32 cellular contexts compared by ENCODE assay signal in the genomic region with DNA sequence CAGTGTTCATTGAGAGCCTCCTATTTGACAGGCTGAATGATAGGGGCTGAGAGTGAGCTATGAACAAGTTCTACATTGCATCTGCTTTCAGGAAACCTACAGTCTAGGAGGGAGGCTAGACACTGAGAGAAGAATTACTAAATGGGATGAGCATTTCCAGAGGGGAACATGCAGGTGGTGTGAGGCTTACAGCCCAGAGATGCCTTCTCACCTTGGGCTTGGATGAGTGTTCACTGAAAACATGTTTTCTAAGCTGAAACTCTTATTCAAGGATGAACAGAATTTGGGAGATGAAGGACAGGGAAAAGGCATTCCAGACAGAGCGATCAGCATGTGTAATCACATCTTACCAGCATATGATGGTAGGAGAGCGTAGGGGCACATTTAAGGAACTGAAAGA.
"Had no signal": no experiment of that assay in that cellular context is flagged by ENCODE, and none has a peak within 500 bp of the region (broad histone marks: within the 10 kb centered on the region; RNA-seq: fewer than 3 reads in every experiment).

No MANE protein-coding gene starts in this region.

- H3K27me3 ChIP-seq: adrenal gland, body of pancreas, esophagus muscularis mucosa, gastrocnemius medialis had no signal

- H3K4me3 Mint-ChIP-seq: activated CD4-positive, alpha-beta memory T cell treated with anti-CD3 and anti-CD28 coated beads for 36 hours; activated CD4-positive, alpha-beta T cell treated with anti-CD3 and anti-CD28 coated beads for 36 hours; activated CD4-positive, alpha-beta T cell treated with anti-CD3 and anti-CD28 coated beads, Interleukin-2, amount 10 ng/mL, durations not matched to agents 24 days and 14 days; activated CD8-positive, alpha-beta memory T cell treated with anti-CD3 and anti-CD28 coated beads, Interleukin-2, amount 10 ng/mL, durations not matched to agents 7 days and 5 days; activated CD8-positive, alpha-beta T cell treated with anti-CD3 and anti-CD28 coated beads, Interleukin-2, amount 10 ng/mL, durations not matched to agents 7 days and 5 days; activated naive CD4-positive, alpha-beta T cell treated with anti-CD3 and anti-CD28 coated beads for 36 hours; activated naive CD4-positive, alpha-beta T cell treated with anti-CD3 and anti-CD28 coated beads, Interleukin-2, amount 50 U/mL, for 24 hours; activated naive CD8-positive, alpha-beta T cell treated with anti-CD3 and anti-CD28 coated beads for 36 hours; activated naive CD8-positive, alpha-beta T cell treated with anti-CD3 and anti-CD28 coated beads, Interleukin-2, amount 50 U/mL, for 24 hours; activated T-helper 1 cell treated with anti-CD3 and anti-CD28 coated beads, Interleukin-12 subunit alpha, Interleukin-12 subunit beta, Interleukin-2, Interleukin-4 antibody, amounts not matched to agents 30 ng/mL and 10 ng/mL and 1 ng/mL, durations not matched to agents 14 hours and 24 hours and 36 hours; effector memory CD8-positive, alpha-beta T cell had no signal

- H3K27ac ChIP-seq: body of pancreas, esophagus muscularis mucosa, foreskin keratinocyte, gastrocnemius medialis, heart right ventricle had no signal

- H3K4me1 Mint-ChIP-seq: activated CD4-positive, alpha-beta T cell treated with anti-CD3 and anti-CD28 coated beads for 36 hours; activated CD4-positive, alpha-beta T cell treated with anti-CD3 and anti-CD28 coated beads, Interleukin-2, amount 10 ng/mL, durations not matched to agents 24 days and 14 days; activated CD8-positive, alpha-beta memory T cell treated with anti-CD3 and anti-CD28 coated beads, Interleukin-2, amount 10 ng/mL, durations not matched to agents 7 days and 5 days; activated naive CD4-positive, alpha-beta T cell treated with anti-CD3 and anti-CD28 coated beads, Interleukin-2, amount 50 U/mL, for 24 hours; activated naive CD8-positive, alpha-beta T cell treated with anti-CD3 and anti-CD28 coated beads for 36 hours; activated naive CD8-positive, alpha-beta T cell treated with anti-CD3 and anti-CD28 coated beads, Interleukin-2, amount 50 U/mL, for 24 hours had no signal

- H3K9me3 ChIP-seq: adrenal gland, body of pancreas, esophagus muscularis mucosa, gastrocnemius medialis had no signal

- H3K36me3 ChIP-seq: adrenal gland, esophagus muscularis mucosa, gastrocnemius medialis, heart right ventricle had no signal

- DNase-seq: activated CD4-positive, alpha-beta memory T cell treated with anti-CD3 and anti-CD28 coated beads for 36 hours; activated CD4-positive, alpha-beta T cell treated with anti-CD3 and anti-CD28 coated beads for 36 hours; activated CD4-positive, alpha-beta T cell treated with anti-CD3 and anti-CD28 coated beads, Interleukin-2, amount 10 ng/mL, durations not matched to agents 24 days and 14 days; activated CD4-positive, CD25-positive, alpha-beta regulatory T cell; activated CD4-positive, CD25-positive, alpha-beta regulatory T cell treated with anti-CD3 and anti-CD28 coated beads, Interleukin-2, amount 50 U/mL, for 72 hours; activated CD8-positive, alpha-beta memory T cell treated with anti-CD3 and anti-CD28 coated beads, Interleukin-2, amount 10 ng/mL, durations not matched to agents 7 days and 5 days; activated CD8-positive, alpha-beta memory T cell treated with anti-CD3 and anti-CD28 coated beads, Interleukin-2, amount 50 U/mL, for 4 hours; activated CD8-positive, alpha-beta T cell treated with anti-CD3 and anti-CD28 coated beads, Interleukin-2, amount 10 ng/mL, durations not matched to agents 7 days and 5 days; activated effector memory CD4-positive, alpha-beta T cell treated with anti-CD3 and anti-CD28 coated beads, Interleukin-2, amount 50 U/mL, for 16 hours; activated naive CD4-positive, alpha-beta T cell treated with anti-CD3 and anti-CD28 coated beads for 36 hours; activated naive CD8-positive, alpha-beta T cell treated with anti-CD3 and anti-CD28 coated beads for 36 hours; activated naive CD8-positive, alpha-beta T cell treated with anti-CD3 and anti-CD28 coated beads, Interleukin-2, amount 50 U/mL, for 24 hours; activated T-cell treated with anti-CD3 and anti-CD28 coated beads, Interleukin-2, amount 50 U/mL, for 1 hour; activated T-cell treated with anti-CD3 and anti-CD28 coated beads, Interleukin-2, amount 50 U/mL, for 48 hours; adrenal gland; amygdala; aorta; body of pancreas; caudate nucleus; cortex of kidney; dermis blood vessel endothelial cell; effector CD4-positive, alpha-beta T cell; effector memory CD8-positive, alpha-beta T cell; erythroblast; foreskin keratinocyte; gastrocnemius medialis; heart right ventricle; T-helper 2 cell had no signal

- H3K4me3 ChIP-seq: adrenal gland, body of pancreas, esophagus muscularis mucosa, gastrocnemius medialis, heart right ventricle had no signal

- H3K9me3 Mint-ChIP-seq: activated CD4-positive, alpha-beta T cell treated with anti-CD3 and anti-CD28 coated beads, Interleukin-2, amount 10 ng/mL, durations not matched to agents 24 days and 14 days; activated naive CD4-positive, alpha-beta T cell treated with anti-CD3 and anti-CD28 coated beads, Interleukin-2, amount 50 U/mL, for 24 hours; activated T-helper 1 cell treated with anti-CD3 and anti-CD28 coated beads, Interleukin-12 subunit alpha, Interleukin-12 subunit beta, Interleukin-2, Interleukin-4 antibody, amounts not matched to agents 30 ng/mL and 10 ng/mL and 1 ng/mL, durations not matched to agents 14 hours and 24 hours and 36 hours; activated T-helper 2 cell treated with anti-CD3 and anti-CD28 coated beads, Interferon-gamma antibody, Interleukin-2, Interleukin-4, amounts not matched to agents 10 μg/mL and 5 μg/mL and 100 μg/mL, durations not matched to agents 14 hours and 24 hours and 36 hours; effector memory CD8-positive, alpha-beta T cell had no signal

- H3K4me1 ChIP-seq: adrenal gland, body of pancreas, foreskin keratinocyte, gastrocnemius medialis, heart right ventricle had no signal

- H3K27ac Mint-ChIP-seq: activated CD4-positive, alpha-beta memory T cell treated with anti-CD3 and anti-CD28 coated beads for 36 hours; activated CD4-positive, alpha-beta T cell treated with anti-CD3 and anti-CD28 coated beads for 36 hours; activated CD4-positive, alpha-beta T cell treated with anti-CD3 and anti-CD28 coated beads, Interleukin-2, amount 10 ng/mL, durations not matched to agents 24 days and 14 days; activated CD8-positive, alpha-beta memory T cell treated with anti-CD3 and anti-CD28 coated beads, Interleukin-2, amount 10 ng/mL, durations not matched to agents 7 days and 5 days; activated CD8-positive, alpha-beta T cell treated with anti-CD3 and anti-CD28 coated beads, Interleukin-2, amount 10 ng/mL, durations not matched to agents 7 days and 5 days; activated naive CD4-positive, alpha-beta T cell treated with anti-CD3 and anti-CD28 coated beads for 36 hours; activated naive CD4-positive, alpha-beta T cell treated with anti-CD3 and anti-CD28 coated beads, Interleukin-2, amount 50 U/mL, for 24 hours; activated naive CD8-positive, alpha-beta T cell treated with anti-CD3 and anti-CD28 coated beads for 36 hours; activated naive CD8-positive, alpha-beta T cell treated with anti-CD3 and anti-CD28 coated beads, Interleukin-2, amount 50 U/mL, for 24 hours; activated T-helper 1 cell treated with anti-CD3 and anti-CD28 coated beads, Interleukin-12 subunit alpha, Interleukin-12 subunit beta, Interleukin-2, Interleukin-4 antibody, amounts not matched to agents 30 ng/mL and 10 ng/mL and 1 ng/mL, durations not matched to agents 14 hours and 24 hours and 36 hours; activated T-helper 2 cell treated with anti-CD3 and anti-CD28 coated beads, Interferon-gamma antibody, Interleukin-2, Interleukin-4, amounts not matched to agents 10 μg/mL and 5 μg/mL and 100 μg/mL, durations not matched to agents 14 hours and 24 hours and 36 hours; effector memory CD8-positive, alpha-beta T cell had no signal

- ATAC-seq: activated CD4-positive, alpha-beta T cell treated with anti-CD3 and anti-CD28 coated beads for 36 hours; activated CD8-positive, alpha-beta memory T cell treated with anti-CD3 and anti-CD28 coated beads, Interleukin-2, amount 10 ng/mL, durations not matched to agents 7 days and 5 days; activated CD8-positive, alpha-beta T cell treated with anti-CD3 and anti-CD28 coated beads, Interleukin-2, amount 10 ng/mL, durations not matched to agents 7 days and 5 days; activated naive CD8-positive, alpha-beta T cell treated with anti-CD3 and anti-CD28 coated beads, Interleukin-2, amount 50 U/mL, for 24 hours; body of pancreas; effector memory CD8-positive, alpha-beta T cell; foreskin keratinocyte; gastrocnemius medialis; heart right ventricle had no signal

- H3K36me3 Mint-ChIP-seq: activated CD4-positive, alpha-beta memory T cell treated with anti-CD3 and anti-CD28 coated beads for 36 hours; activated CD8-positive, alpha-beta memory T cell treated with anti-CD3 and anti-CD28 coated beads, Interleukin-2, amount 10 ng/mL, durations not matched to agents 7 days and 5 days; activated naive CD4-positive, alpha-beta T cell treated with anti-CD3 and anti-CD28 coated beads, Interleukin-2, amount 50 U/mL, for 24 hours; activated naive CD8-positive, alpha-beta T cell treated with anti-CD3 and anti-CD28 coated beads for 36 hours had no signal
